Comparison of ENCODE assay signal across 24 cellular contexts in the genomic region with DNA sequence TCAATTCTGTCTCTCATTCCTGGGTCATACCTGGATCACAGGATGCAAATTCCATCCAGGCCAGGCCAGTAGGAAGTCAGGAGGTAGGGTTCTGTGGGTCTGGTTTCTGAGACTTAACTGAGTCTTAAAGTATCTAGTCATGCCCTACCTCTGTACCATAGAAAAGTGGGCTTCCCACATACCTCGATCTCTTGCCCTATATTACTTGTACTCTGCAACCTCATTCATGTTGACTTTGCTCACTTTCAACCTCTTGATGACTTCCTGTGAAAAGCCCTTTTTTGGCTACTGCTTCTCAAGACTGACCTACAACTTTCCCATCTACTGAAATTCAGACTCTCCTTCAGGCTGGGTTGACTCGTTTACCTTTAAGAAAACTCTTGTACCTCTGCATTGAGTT.
DNase-seq lines count a peak whose midpoint lies in the region; ATAC-seq, FAIRE-seq and TF ChIP-seq lines count a peak whose summit lies in the region.
"Had no signal": no experiment of that assay in that cellular context is flagged by ENCODE, and none has a peak within 500 bp of the region (broad histone marks: within the 10 kb centered on the region; RNA-seq: fewer than 3 reads in every experiment).

No MANE protein-coding gene starts in this region.

- no peak overlapping the region for H3K4me3 ChIP-seq in cardiac muscle cell
- H3K4me3 ChIP-seq in GM12878 = no peak overlapping the region
- no peak overlapping the region for H3K4me3 ChIP-seq in neural progenitor cell
- H3K4me3 ChIP-seq: A549; BLaER1 treated with 17β-estradiol and CSF1 and Interleukin-3, amounts not matched to agents 10 nM and 100 nM had no signal

- H3K27ac Mint-ChIP-seq in neural progenitor cell = no peak overlapping the region
- no peak overlapping the region for H3K27ac Mint-ChIP-seq in stimulated activated naive CD8-positive, alpha-beta T cell treated with anti-CD3 and anti-CD28 coated beads, Interleukin-15, amount 100 ng/mL, for 72 hours
- H3K27ac Mint-ChIP-seq: B cell; CD4-positive, alpha-beta T cell; CD8-positive, alpha-beta T cell had no signal

- RAD21 ChIA-PET in GM12878 (lab: Charles Lee; ENCODE audit: unreplicated experiment) = no interaction called here

- no peak for ATAC-seq in Right ventricle myocardium superior (ENCODE audit: poor library complexity)
- ATAC-seq in GM12878 = peak; percentile 28; the same call in 2 of the 3 replicates
- no peak for ATAC-seq in stimulated activated naive CD8-positive, alpha-beta T cell treated with anti-CD3 and anti-CD28 coated beads, Interleukin-15, amount 100 ng/mL, for 72 hours
- ATAC-seq in left colon = no peak
- ATAC-seq: A549; CD8-positive, alpha-beta T cell had no signal

- no peak overlapping the region for H3K4me3 Mint-ChIP-seq in neural progenitor cell
- H3K4me3 Mint-ChIP-seq in stimulated activated naive CD8-positive, alpha-beta T cell treated with anti-CD3 and anti-CD28 coated beads, Interleukin-15, amount 100 ng/mL, for 72 hours = no peak overlapping the region
- H3K4me3 Mint-ChIP-seq: B cell; CD4-positive, alpha-beta T cell; CD8-positive, alpha-beta T cell had no signal

- SMC1A ChIA-PET in GM12878 (lab: Charles Lee; ENCODE audit: uncharacterized antibody, unreplicated experiment) = no interaction called here

- H3F3A ChIP-seq in neural progenitor cell (ENCODE audit: low read depth) = peaks cover 5% of the 10 kb centered on the region

- POLR2A ChIA-PET in GM12878 (lab: Charles Lee) = no interaction called here

- TF ChIP-seq POLR2A in GM12878 (IDR thresholded peaks at IDR 0.05; ENCODE audit: low read depth, low read length) = no peak

- H3K9me3 Mint-ChIP-seq in neural progenitor cell = no peaks in the 10 kb centered on the region
- no peaks in the 10 kb centered on the region for H3K9me3 Mint-ChIP-seq in stimulated activated naive CD8-positive, alpha-beta T cell treated with anti-CD3 and anti-CD28 coated beads, Interleukin-15, amount 100 ng/mL, for 72 hours
- H3K9me3 Mint-ChIP-seq: CD4-positive, alpha-beta T cell; CD8-positive, alpha-beta T cell had no signal

- no peak for FAIRE-seq in GM12878 (lab: Jason Lieb, UNC)
- FAIRE-seq: A549, D721Med, G401.6, GM12892, GM18507, GM19239 had no signal

- no TSS peak for BruUV-seq in GM12878 (replicated peaks; lab: Mats Ljungman, UMichigan)

- peak overlapping the region; percentile 93 for H3K27ac ChIP-seq in cardiac muscle cell
- H3K27ac ChIP-seq in GM12878 (ENCODE audit: control insufficient read depth, insufficient read depth) = no peak overlapping the region
- no peak overlapping the region for H3K27ac ChIP-seq in neural progenitor cell
- H3K27ac ChIP-seq: 22Rv1; A549; BLaER1 treated with 17β-estradiol and CSF1 and Interleukin-3, amounts not matched to agents 10 nM and 100 nM; C4-2B had no signal

- CTCF ChIA-PET in GM12878 (lab: Yijun Ruan, JAX) = no interaction called here

- H3K36me3 Mint-ChIP-seq in neural progenitor cell = no peaks in the 10 kb centered on the region
- H3K36me3 Mint-ChIP-seq: CD8-positive, alpha-beta T cell had no signal

- no peak for TF ChIP-seq RAD21 in GM12878 (IDR thresholded peaks at IDR 0.05; ENCODE audit: insufficient read depth, low read depth, low read length)

- H3K36me3 ChIP-seq in cardiac muscle cell = no peaks in the 10 kb centered on the region
- H3K36me3 ChIP-seq in GM12878 (ENCODE audit: control insufficient read depth in 2 of 2, insufficient read depth in 2 of 2, low read length in 1 of 2) = no peaks in the 10 kb centered on the region
- no peaks in the 10 kb centered on the region for H3K36me3 ChIP-seq in neural progenitor cell

- peaks cover 4% of the 10 kb centered on the region for H3K27me3 Mint-ChIP-seq in neural progenitor cell (ENCODE audit: insufficient read depth, low read depth)
- no peaks in the 10 kb centered on the region for H3K27me3 Mint-ChIP-seq in stimulated activated naive CD8-positive, alpha-beta T cell treated with anti-CD3 and anti-CD28 coated beads, Interleukin-15, amount 100 ng/mL, for 72 hours
- H3K27me3 Mint-ChIP-seq: B cell; CD4-positive, alpha-beta T cell had no signal

- H3K9ac ChIP-seq in GM12878 (ENCODE audit: control insufficient read depth, insufficient read depth, low read length) (no peak overlapping the region), neural progenitor cell (no peak overlapping the region)
- H3K9ac ChIP-seq: BLaER1 treated with 17β-estradiol and CSF1 and Interleukin-3, amounts not matched to agents 10 nM and 100 nM had no signal

- TF ChIP-seq EP300 in GM12878 (IDR thresholded peaks at IDR 0.05; ENCODE audit: borderline replicate concordance in 1 of 2, control insufficient read depth in 1 of 2, low read depth in 2 of 2, low read length in 2 of 2) = no peak

- H3K4me2 ChIP-seq in GM12878 (ENCODE audit: control insufficient read depth, insufficient read depth) (no peak overlapping the region), neural progenitor cell (peak overlapping the region; percentile 65)
- H3K4me2 ChIP-seq: A549; BLaER1 treated with 17β-estradiol and CSF1 and Interleukin-3, amounts not matched to agents 10 nM and 100 nM had no signal

- H3K4me1 Mint-ChIP-seq in neural progenitor cell = peaks cover 27% of the 10 kb centered on the region
- no peaks in the 10 kb centered on the region for H3K4me1 Mint-ChIP-seq in stimulated activated naive CD8-positive, alpha-beta T cell treated with anti-CD3 and anti-CD28 coated beads, Interleukin-15, amount 100 ng/mL, for 72 hours
- H3K4me1 Mint-ChIP-seq: B cell had no signal

- no peaks in the 10 kb centered on the region for H4K20me1 ChIP-seq in GM12878 (ENCODE audit: control insufficient read depth, insufficient read depth)
- H4K20me1 ChIP-seq in neural progenitor cell (ENCODE audit: low read depth) = no peaks in the 10 kb centered on the region
- H4K20me1 ChIP-seq: BLaER1 treated with 17β-estradiol and CSF1 and Interleukin-3, amounts not matched to agents 10 nM and 100 nM had no signal

- DNase-seq in cardiac muscle cell (ENCODE audit: low read depth in 1 of 2, low spot score in 1 of 2) = no peak
- DNase-seq in Right ventricle myocardium superior = no peak
- DNase-seq in GM12878 (ENCODE audit: low read depth, low spot score) = no peak
- no peak for DNase-seq in neural progenitor cell (ENCODE audit: low spot score)
- DNase-seq in stimulated activated naive CD8-positive, alpha-beta T cell treated with anti-CD3 and anti-CD28 coated beads, Interleukin-15, amount 100 ng/mL, for 72 hours = no peak
- no peak for DNase-seq in left colon
- DNase-seq in anterior cingulate cortex (lab: John Stamatoyannopoulos, UW) = no peak
- DNase-seq: AML-193; Caco-2; Calu3; CD4-positive, alpha-beta T cell; CD8-positive, alpha-beta T cell; DMS79 treated with DMSO at 0.1 percent for 48 hours; GF-D8 had no signal

- H3K79me2 ChIP-seq in GM12878 (ENCODE audit: control insufficient read depth, insufficient read depth, low read length) (no peaks in the 10 kb centered on the region), neural progenitor cell (ENCODE audit: low read depth) (no peaks in the 10 kb centered on the region)

- 5% methylated on average over 2 of the region's 2 CpGs for WGBS in GM12878 (ENCODE audit: insufficient coverage, insufficient replicate concordance, low lambda C conversion rate, missing lambda C conversion rate)

- H3K27me3 ChIP-seq in cardiac muscle cell (no peaks in the 10 kb centered on the region), GM12878 (replicated peaks in 1 of 2; ENCODE audit: control insufficient read depth in 2 of 2, insufficient read depth in 2 of 2, low read length in 1 of 2) (no peaks in the 10 kb centered on the region), neural progenitor cell (no peaks in the 10 kb centered on the region)
- H3K27me3 ChIP-seq: BLaER1 treated with 17β-estradiol and CSF1 and Interleukin-3, amounts not matched to agents 10 nM and 100 nM had no signal

- peaks cover 40% of the 10 kb centered on the region for H3K4me1 ChIP-seq in cardiac muscle cell (ENCODE audit: low read depth)
- H3K4me1 ChIP-seq in GM12878 (ENCODE audit: control insufficient read depth, insufficient read depth, low read length) = no peaks in the 10 kb centered on the region
- H3K4me1 ChIP-seq in neural progenitor cell = peaks cover 42% of the 10 kb centered on the region
- H3K4me1 ChIP-seq: A549; BLaER1 treated with 17β-estradiol and CSF1 and Interleukin-3, amounts not matched to agents 10 nM and 100 nM; Caco-2 had no signal

- TF ChIP-seq CTCF in cardiac muscle cell (IDR thresholded peaks at IDR 0.05; ENCODE audit: low read depth, low read length) (no peak), GM12878 (IDR thresholded peaks at IDR 0.05 in 2 of 3, conservative IDR thresholded peaks at IDR 0.05 in 1 of 3; ENCODE audit: control insufficient read depth in 2 of 3, extremely low read depth in 1 of 3, insufficient read depth in 1 of 3, low read depth in 3 of 3, low read length in 3 of 3) (no peak), neural progenitor cell (IDR thresholded peaks at IDR 0.05) (no peak)

- intact Hi-C loops in Right ventricle myocardium superior (cut with DNase I) = no loop called here
- intact Hi-C loops in GM12878 (cut with micrococcal nuclease; ENCODE audit: unreplicated experiment) = no loop called here
- intact Hi-C loops in left colon (cut with DNase I, micrococcal nuclease) = no loop called here

- in situ Hi-C loops in GM12878 (cut with MboI) = no loop called here

- H3K9me3 ChIP-seq in cardiac muscle cell (ENCODE audit: low read depth) (no peaks in the 10 kb centered on the region), GM12878 (replicated peaks; ENCODE audit: control insufficient read depth, insufficient read depth, low read length) (no peaks in the 10 kb centered on the region), neural progenitor cell (ENCODE audit: low read depth) (no peaks in the 10 kb centered on the region)
- H3K9me3 ChIP-seq: A549; BLaER1 treated with 17β-estradiol and CSF1 and Interleukin-3, amounts not matched to agents 10 nM and 100 nM; Caco-2 had no signal

- no peak overlapping the region for H2AFZ ChIP-seq in GM12878 (ENCODE audit: control insufficient read depth, low read depth, low read length)
- H2AFZ ChIP-seq in neural progenitor cell (replicated peaks) = no peak overlapping the region

TF ChIP-seq in GM12878, 131 proteins besides CTCF, POLR2A, EP300 and RAD21:
- TF ChIP-seq SMAD5 (IDR thresholded peaks at IDR 0.05; ENCODE audit: low read depth) (no peak), SPI1 (IDR thresholded peaks at IDR 0.05; ENCODE audit: borderline replicate concordance, insufficient read depth, low read depth, low read length) (no peak), TARDBP (IDR thresholded peaks at IDR 0.05; ENCODE audit: borderline replicate concordance) (no peak), ATF7 (IDR thresholded peaks at IDR 0.05; ENCODE audit: low read depth) (no peak), MYB (IDR thresholded peaks at IDR 0.05; ENCODE audit: borderline replicate concordance, low read depth, low read length) (no peak)
